ENCODE assay signal across 9 cellular contexts in the genomic region with DNA sequence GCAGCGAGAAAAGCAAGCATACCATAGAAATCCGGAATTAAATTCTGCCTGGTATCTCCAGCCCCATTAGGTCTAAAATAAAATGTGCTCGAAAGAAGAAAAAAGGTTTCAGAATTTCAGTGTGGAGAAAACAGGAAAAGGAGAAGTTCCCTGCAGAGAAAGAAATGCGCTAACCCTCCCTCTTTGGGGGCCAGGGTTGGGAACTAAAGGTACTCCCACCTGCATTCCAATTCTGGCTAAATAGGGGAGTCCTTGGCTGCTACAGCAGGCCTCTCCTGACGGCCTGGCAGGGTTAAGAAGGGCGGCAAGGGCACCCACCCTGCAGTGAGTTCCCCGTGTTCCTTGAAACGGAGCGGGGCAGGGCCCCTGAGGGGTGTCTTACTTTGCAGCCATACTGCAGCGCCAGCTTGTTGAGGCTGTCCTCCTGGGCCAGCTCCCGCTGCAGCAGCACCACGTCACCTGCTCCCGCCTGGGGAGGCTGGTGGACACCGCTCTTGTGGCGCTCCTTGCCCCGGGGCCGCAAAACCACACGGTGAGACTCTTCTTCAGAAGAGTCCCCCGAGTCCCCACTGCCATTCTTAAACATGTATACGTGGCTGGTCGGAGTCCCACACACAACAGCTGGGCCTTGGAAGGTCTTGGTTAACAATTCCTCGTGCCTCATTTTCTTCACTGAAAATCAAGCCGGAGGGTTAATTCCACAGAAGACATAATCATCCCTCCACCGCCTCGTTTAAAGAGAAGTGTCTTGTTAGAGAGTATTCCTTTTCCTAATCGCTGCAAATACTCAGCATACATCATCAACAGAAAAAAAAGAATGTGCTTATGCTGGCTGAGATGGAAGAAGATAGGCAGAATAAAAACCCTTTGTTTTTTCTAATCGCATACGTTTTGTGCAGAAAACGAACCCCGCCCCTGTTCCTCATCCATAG. TPM values are rescaled to one million over a fixed set of nuclear protein-coding genes. Genes with fewer than 3 reads are reported as not detected.
DNase-seq lines count a peak whose midpoint lies in the region; FAIRE-seq and TF ChIP-seq lines count a peak whose summit lies in the region.
"Had no signal": no experiment of that assay in that cellular context is flagged by ENCODE, and none has a peak within 500 bp of the region (broad histone marks: within the 10 kb centered on the region; RNA-seq: fewer than 3 reads in every experiment).

No MANE protein-coding gene starts in this region.

- H4K20me1 ChIP-seq in BLaER1: peaks cover 29% of the 10 kb centered on the region

- peak overlapping the region; percentile 100 for H3K4me2 ChIP-seq in BLaER1

- FAIRE-seq in GM12891 (lab: Jason Lieb, UNC): no peak

- 65 to 72% methylated on average over 30 of the region's 30 CpGs for WGBS in esophagus, 2 donors

- TF ChIP-seq POLR2A in GM12891 (IDR thresholded peaks at IDR 0.05; ENCODE audit: low read depth, low read length): no peak

- H3K4me3 ChIP-seq in BLaER1 (peak overlapping the region; percentile 90; the same call in 1 of the 2 replicates), NT2/D1 (ENCODE audit: insufficient read length, low read depth) (no peak overlapping the region), esophagus (ENCODE audit: low read depth in 1 of 2, low read length in 2 of 2) (peak overlapping the region; percentile 89 to 92)

- no peak overlapping the region; the same call in 1 of the 2 replicates for H3K9ac ChIP-seq in BLaER1
- H3K9ac ChIP-seq in NT2/D1 (ENCODE audit: insufficient read length, low read depth): peak overlapping the region; percentile 79

- H3K4me1 ChIP-seq in BLaER1 (peaks cover 68% of the 10 kb centered on the region), NT2/D1 (ENCODE audit: insufficient read depth, insufficient read length) (no peaks in the 10 kb centered on the region), esophagus (ENCODE audit: control insufficient read depth in 2 of 2, insufficient read depth in 2 of 2, low read length in 1 of 2) (peaks cover 0 to 3% of the 10 kb centered on the region in 2 donors)

- H3K27me3 ChIP-seq in BLaER1 (peaks cover 25% of the 10 kb centered on the region), NT2/D1 (ENCODE audit: insufficient read depth, insufficient read length) (peaks cover 11% of the 10 kb centered on the region), esophagus (ENCODE audit: control insufficient read depth in 1 of 2, insufficient read depth in 2 of 2, low read length in 2 of 2) (no peaks in the 10 kb centered on the region)
- H3K27me3 ChIP-seq: adrenal gland had no signal

- no peaks in the 10 kb centered on the region for H3K9me3 ChIP-seq in BLaER1
- H3K9me3 ChIP-seq in NT2/D1 (ENCODE audit: insufficient read depth, low read length): no peaks in the 10 kb centered on the region
- no peaks in the 10 kb centered on the region for H3K9me3 ChIP-seq in esophagus (ENCODE audit: control insufficient read depth in 2 of 2, insufficient read depth in 1 of 2, low read depth in 1 of 2, low read length in 1 of 2)
- H3K9me3 ChIP-seq: adrenal gland had no signal

- no peak overlapping the region for H3K27ac Mint-ChIP-seq in neural crest cell (ENCODE audit: unreplicated experiment)

- H3K9me3 Mint-ChIP-seq in neural crest cell: peaks cover 2% of the 10 kb centered on the region

- DNase-seq in NT2/D1 (ENCODE audit: low read depth, low spot score): no peak
- no peak for DNase-seq in neural crest cell (ENCODE audit: low read depth, low spot score)
- no peak for DNase-seq in putamen (ENCODE audit: low spot score)
- DNase-seq in epidermal melanocyte (ENCODE audit: insufficient read length, low spot score): no peak
- DNase-seq in GM12891 (ENCODE audit: insufficient read length, low spot score): no peak
- no peak for DNase-seq in NCI-H524 (lab: John Stamatoyannopoulos, UW)

- H3K27ac ChIP-seq in BLaER1 (no peak overlapping the region), esophagus (ENCODE audit: low read depth in 2 of 2, low read length in 1 of 2) (peak overlapping the region in 1 of 2 donors; percentile 89)

- peaks cover 18% of the 10 kb centered on the region for H3K36me3 ChIP-seq in BLaER1
- peaks cover 26% of the 10 kb centered on the region for H3K36me3 ChIP-seq in NT2/D1 (ENCODE audit: insufficient read depth, insufficient read length, low read length)
- peaks cover 0 to 19% of the 10 kb centered on the region in 2 donors for H3K36me3 ChIP-seq in esophagus (ENCODE audit: control insufficient read depth in 2 of 2, insufficient read depth in 2 of 2, low read length in 1 of 2)

- peak overlapping the region; percentile 90 for H3K4me3 Mint-ChIP-seq in neural crest cell

- H3K36me3 Mint-ChIP-seq in neural crest cell (ENCODE audit: low read depth): peaks cover 7% of the 10 kb centered on the region

- peaks cover 16% of the 10 kb centered on the region for H3K4me1 Mint-ChIP-seq in neural crest cell

- TF ChIP-seq CTCF in neural crest cell (conservative IDR thresholded peaks at IDR 0.05): no peak

- no peaks in the 10 kb centered on the region for H3K27me3 Mint-ChIP-seq in neural crest cell (ENCODE audit: low read depth)

TF ChIP-seq in GM12891, 5 proteins besides CTCF, POLR2A, EP300 and RAD21:
- TF ChIP-seq POLR2AphosphoS5 (IDR thresholded peaks at IDR 0.05; ENCODE audit: low read depth, low read length): no peak
- no peak for TF ChIP-seq PAX5 (IDR thresholded peaks at IDR 0.05; ENCODE audit: insufficient read depth, low read length, severe bottlenecking)
- no peak for TF ChIP-seq POU2F2 (IDR thresholded peaks at IDR 0.05; ENCODE audit: low read depth, low read length)
- no peak for TF ChIP-seq TAF1 (IDR thresholded peaks at IDR 0.05; ENCODE audit: low read depth, low read length)
- no peak for TF ChIP-seq SPI1 (IDR thresholded peaks at IDR 0.05; ENCODE audit: low read depth, low read length)

RNA-seq across cellular contexts. Expression of a gene that starts 1.6 kb away (rescaled TPM):
- polyA plus RNA-seq in esophagus: 10 to 100 TPM in 1 of 2 donors, 1 to 10 TPM in 1; 8.7 to 11.0 TPM
- total RNA-seq in neural crest cell: 13.6 and 16.4 TPM in 2 replicates
- 4.5 TPM for polyA plus RNA-seq in GM12891 (2012; ENCODE audit: low read depth, missing spikeins)
